ENCODE assay signal across 1 cellular context in the genomic region with DNA sequence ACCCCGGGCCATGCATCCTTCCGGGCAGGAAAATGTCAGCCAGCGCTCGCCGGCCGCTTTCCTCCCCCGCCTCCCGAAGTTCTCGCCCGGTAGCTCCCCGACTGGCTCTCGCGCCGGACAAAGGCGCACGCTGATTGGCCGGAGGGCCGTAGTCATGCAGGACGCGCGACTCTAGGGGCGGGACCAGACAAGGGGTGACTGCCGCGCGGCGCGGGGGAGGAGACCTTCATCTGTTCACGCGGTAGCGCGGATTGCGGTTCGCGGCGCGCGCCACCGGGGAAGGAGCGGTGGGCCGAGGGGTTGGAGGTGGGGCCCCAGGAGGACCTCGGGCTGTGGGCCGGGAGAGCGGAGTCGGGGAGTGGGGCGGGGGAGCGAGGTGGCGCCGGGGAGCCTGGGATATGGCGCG.
TF ChIP-seq lines count a peak whose summit lies in the region.

A gene (plus strand): TSS at position 221 of the 406 bp plus-strand sequence. CDS start 178 bp downstream, at position 399.

TF ChIP-seq in A549, 52 proteins besides CTCF, POLR2A, EP300 and RAD21 (continued from another document):
- TF ChIP-seq, protein P1, sequence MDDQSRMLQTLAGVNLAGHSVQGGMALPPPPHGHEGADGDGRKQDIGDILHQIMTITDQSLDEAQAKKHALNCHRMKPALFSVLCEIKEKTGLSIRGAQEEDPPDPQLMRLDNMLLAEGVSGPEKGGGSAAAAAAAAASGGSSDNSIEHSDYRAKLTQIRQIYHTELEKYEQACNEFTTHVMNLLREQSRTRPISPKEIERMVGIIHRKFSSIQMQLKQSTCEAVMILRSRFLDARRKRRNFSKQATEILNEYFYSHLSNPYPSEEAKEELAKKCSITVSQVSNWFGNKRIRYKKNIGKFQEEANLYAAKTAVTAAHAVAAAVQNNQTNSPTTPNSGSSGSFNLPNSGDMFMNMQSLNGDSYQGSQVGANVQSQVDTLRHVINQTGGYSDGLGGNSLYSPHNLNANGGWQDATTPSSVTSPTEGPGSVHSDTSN (IDR thresholded peaks at IDR 0.05) = no peak; the same call in 1 of the 2 replicates
- TF ChIP-seq, protein P2, sequence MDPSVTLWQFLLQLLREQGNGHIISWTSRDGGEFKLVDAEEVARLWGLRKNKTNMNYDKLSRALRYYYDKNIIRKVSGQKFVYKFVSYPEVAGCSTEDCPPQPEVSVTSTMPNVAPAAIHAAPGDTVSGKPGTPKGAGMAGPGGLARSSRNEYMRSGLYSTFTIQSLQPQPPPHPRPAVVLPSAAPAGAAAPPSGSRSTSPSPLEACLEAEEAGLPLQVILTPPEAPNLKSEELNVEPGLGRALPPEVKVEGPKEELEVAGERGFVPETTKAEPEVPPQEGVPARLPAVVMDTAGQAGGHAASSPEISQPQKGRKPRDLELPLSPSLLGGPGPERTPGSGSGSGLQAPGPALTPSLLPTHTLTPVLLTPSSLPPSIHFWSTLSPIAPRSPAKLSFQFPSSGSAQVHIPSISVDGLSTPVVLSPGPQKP (IDR thresholded peaks at IDR 0.05; ENCODE audit: low read depth, low read length) = no peak
- TF ChIP-seq JUN (IDR thresholded peaks at IDR 0.05) (peak in 1 of 2 experiments; percentile 82; a peak in 2 of 5 replicates), MAFK (IDR thresholded peaks at IDR 0.05; ENCODE audit: partially characterized antibody) (no peak), FOXS1 (CRISPR knock-in tag; IDR thresholded peaks at IDR 0.05) (no peak), KDM1A (IDR thresholded peaks at IDR 0.05; ENCODE audit: low read depth) (no peak), HDAC2 (IDR thresholded peaks at IDR 0.05) (no peak), RNF2 (IDR thresholded peaks at IDR 0.05; ENCODE audit: borderline replicate concordance, low read depth) (no peak), HOXB13 (CRISPR knock-in tag; IDR thresholded peaks at IDR 0.05; ENCODE audit: low read depth) (no peak), TFCP2L1 (CRISPR knock-in tag; IDR thresholded peaks at IDR 0.05) (no peak), HOXB5 (CRISPR knock-in tag; IDR thresholded peaks at IDR 0.05) (no peak), POLR2AphosphoS2 (conservative IDR thresholded peaks at IDR 0.05; ENCODE audit: low read length) (no peak), NR3C1 (IDR thresholded peaks at IDR 0.05) (no peak), GATA3 (IDR thresholded peaks at IDR 0.05; ENCODE audit: borderline replicate concordance) (no peak), JUNB (IDR thresholded peaks at IDR 0.05) (no peak), MYC (IDR thresholded peaks at IDR 0.05; ENCODE audit: borderline replicate concordance, low read length) (no peak; the same call in 1 of the 2 replicates), CEBPB (IDR thresholded peaks at IDR 0.05) (no peak), NPAS2 (CRISPR knock-in tag; IDR thresholded peaks at IDR 0.05; ENCODE audit: borderline replicate concordance) (no peak), EHF (CRISPR knock-in tag; IDR thresholded peaks at IDR 0.05) (no peak)
- TF ChIP-seq, protein P3, sequence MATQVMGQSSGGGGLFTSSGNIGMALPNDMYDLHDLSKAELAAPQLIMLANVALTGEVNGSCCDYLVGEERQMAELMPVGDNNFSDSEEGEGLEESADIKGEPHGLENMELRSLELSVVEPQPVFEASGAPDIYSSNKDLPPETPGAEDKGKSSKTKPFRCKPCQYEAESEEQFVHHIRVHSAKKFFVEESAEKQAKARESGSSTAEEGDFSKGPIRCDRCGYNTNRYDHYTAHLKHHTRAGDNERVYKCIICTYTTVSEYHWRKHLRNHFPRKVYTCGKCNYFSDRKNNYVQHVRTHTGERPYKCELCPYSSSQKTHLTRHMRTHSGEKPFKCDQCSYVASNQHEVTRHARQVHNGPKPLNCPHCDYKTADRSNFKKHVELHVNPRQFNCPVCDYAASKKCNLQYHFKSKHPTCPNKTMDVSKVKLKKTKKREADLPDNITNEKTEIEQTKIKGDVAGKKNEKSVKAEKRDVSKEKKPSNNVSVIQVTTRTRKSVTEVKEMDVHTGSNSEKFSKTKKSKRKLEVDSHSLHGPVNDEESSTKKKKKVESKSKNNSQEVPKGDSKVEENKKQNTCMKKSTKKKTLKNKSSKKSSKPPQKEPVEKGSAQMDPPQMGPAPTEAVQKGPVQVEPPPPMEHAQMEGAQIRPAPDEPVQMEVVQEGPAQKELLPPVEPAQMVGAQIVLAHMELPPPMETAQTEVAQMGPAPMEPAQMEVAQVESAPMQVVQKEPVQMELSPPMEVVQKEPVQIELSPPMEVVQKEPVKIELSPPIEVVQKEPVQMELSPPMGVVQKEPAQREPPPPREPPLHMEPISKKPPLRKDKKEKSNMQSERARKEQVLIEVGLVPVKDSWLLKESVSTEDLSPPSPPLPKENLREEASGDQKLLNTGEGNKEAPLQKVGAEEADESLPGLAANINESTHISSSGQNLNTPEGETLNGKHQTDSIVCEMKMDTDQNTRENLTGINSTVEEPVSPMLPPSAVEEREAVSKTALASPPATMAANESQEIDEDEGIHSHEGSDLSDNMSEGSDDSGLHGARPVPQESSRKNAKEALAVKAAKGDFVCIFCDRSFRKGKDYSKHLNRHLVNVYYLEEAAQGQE (IDR thresholded peaks at IDR 0.05) = peak; percentile 56; the same call in 1 of the 2 replicates
- TF ChIP-seq, protein P4, sequence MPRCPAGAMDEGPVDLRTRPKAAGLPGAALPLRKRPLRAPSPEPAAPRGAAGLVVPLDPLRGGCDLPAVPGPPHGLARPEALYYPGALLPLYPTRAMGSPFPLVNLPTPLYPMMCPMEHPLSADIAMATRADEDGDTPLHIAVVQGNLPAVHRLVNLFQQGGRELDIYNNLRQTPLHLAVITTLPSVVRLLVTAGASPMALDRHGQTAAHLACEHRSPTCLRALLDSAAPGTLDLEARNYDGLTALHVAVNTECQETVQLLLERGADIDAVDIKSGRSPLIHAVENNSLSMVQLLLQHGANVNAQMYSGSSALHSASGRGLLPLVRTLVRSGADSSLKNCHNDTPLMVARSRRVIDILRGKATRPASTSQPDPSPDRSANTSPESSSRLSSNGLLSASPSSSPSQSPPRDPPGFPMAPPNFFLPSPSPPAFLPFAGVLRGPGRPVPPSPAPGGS (IDR thresholded peaks at IDR 0.05) = peak; percentile 33; the same call in 2 of the 3 replicates
